ENCODE assay signal across 2 cellular contexts in the genomic region with DNA sequence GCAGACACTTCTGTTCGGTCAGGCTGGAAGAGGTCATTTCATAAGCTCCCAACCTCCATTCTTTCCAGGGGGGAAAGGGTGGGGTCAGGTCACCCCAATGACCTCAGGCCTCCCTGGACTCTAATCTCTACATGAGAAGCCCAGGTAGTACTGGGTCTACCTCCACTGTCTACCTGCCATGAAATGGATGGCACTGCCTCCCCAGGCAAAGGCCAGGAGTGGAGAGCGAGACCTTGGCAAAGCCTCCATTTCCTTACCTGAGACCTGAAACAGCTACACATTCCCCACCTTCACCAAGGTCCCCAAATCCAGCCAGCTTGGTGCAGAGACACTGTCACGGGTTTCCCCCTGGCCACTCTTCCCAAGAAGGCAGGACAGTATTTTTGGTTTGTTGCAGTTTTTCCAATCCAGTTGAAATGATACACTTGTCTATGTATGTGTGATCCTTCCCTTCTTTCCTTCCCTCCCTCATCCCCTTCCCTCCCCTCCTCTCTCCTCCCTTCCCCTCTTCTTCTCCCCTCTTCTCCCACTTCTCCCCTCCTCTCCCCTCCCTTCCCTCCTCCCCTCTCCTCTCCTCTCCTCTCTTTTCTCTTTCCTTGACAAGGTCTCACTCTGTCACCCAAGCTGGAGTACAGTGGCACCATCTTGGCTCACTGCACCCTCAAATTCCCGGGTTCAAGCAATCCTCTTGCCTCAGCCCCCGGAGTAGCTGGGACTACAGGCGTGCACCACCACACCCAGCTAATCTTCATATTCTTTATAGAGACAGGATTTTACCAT.
TF ChIP-seq lines count a peak whose summit lies in the region.

No MANE protein-coding gene starts in this region.

TF ChIP-seq in HEK293, 187 proteins besides CTCF, POLR2A, EP300 and RAD21:
- TF ChIP-seq, protein P1, sequence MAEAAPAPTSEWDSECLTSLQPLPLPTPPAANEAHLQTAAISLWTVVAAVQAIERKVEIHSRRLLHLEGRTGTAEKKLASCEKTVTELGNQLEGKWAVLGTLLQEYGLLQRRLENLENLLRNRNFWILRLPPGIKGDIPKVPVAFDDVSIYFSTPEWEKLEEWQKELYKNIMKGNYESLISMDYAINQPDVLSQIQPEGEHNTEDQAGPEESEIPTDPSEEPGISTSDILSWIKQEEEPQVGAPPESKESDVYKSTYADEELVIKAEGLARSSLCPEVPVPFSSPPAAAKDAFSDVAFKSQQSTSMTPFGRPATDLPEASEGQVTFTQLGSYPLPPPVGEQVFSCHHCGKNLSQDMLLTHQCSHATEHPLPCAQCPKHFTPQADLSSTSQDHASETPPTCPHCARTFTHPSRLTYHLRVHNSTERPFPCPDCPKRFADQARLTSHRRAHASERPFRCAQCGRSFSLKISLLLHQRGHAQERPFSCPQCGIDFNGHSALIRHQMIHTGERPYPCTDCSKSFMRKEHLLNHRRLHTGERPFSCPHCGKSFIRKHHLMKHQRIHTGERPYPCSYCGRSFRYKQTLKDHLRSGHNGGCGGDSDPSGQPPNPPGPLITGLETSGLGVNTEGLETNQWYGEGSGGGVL (tag by site-specific recombination; IDR thresholded peaks at IDR 0.05): peak; percentile 58
- no peak for TF ChIP-seq ZNF157 (tag by site-specific recombination; IDR thresholded peaks at IDR 0.05)
- TF ChIP-seq EGR2 (tag by site-specific recombination; IDR thresholded peaks at IDR 0.05; ENCODE audit: low read depth): no peak
- TF ChIP-seq ZNF366 (tag by site-specific recombination; conservative IDR thresholded peaks at IDR 0.05): peak; percentile 43; the same call in 1 of the 2 replicates
TF ChIP-seq in HEK293: peak in this region for 2.

TF ChIP-seq in GM12878, 131 proteins besides CTCF, POLR2A, EP300 and RAD21 (continued from another document):
- TF ChIP-seq IKZF2 (IDR thresholded peaks at IDR 0.05) (peak in 1 of 2 experiments; percentile 6; a peak in 1 of 4 replicates), NR2F1 (conservative IDR thresholded peaks at IDR 0.05) (peak; percentile 82; the same call in 1 of the 2 replicates), FOXM1 (IDR thresholded peaks at IDR 0.05; ENCODE audit: low read depth, low read length) (no peak), DPF2 (IDR thresholded peaks at IDR 0.05) (no peak; the same call in 1 of the 2 replicates), ETV6 (conservative IDR thresholded peaks at IDR 0.05 in 1 of 2, IDR thresholded peaks at IDR 0.05 in 1 of 2; ENCODE audit: borderline replicate concordance in 1 of 2, low read depth in 1 of 2) (no peak), RFX5 (IDR thresholded peaks at IDR 0.05; ENCODE audit: low read depth, low read length) (no peak), MTA3 (IDR thresholded peaks at IDR 0.05; ENCODE audit: borderline replicate concordance, low read length) (no peak), BHLHE40 (IDR thresholded peaks at IDR 0.05; ENCODE audit: borderline replicate concordance in 1 of 2, low read depth in 2 of 2, low read length in 1 of 2) (no peak), GATAD2B (conservative IDR thresholded peaks at IDR 0.05; ENCODE audit: low read depth) (peak; percentile 66; the same call in 1 of the 2 replicates), EED (IDR thresholded peaks at IDR 0.05; ENCODE audit: low read depth) (peak; percentile 25; the same call in 1 of the 2 replicates), ZSCAN29 (IDR thresholded peaks at IDR 0.05) (no peak), GABPA (IDR thresholded peaks at IDR 0.05; ENCODE audit: low read depth) (no peak)
- TF ChIP-seq, protein P2, sequence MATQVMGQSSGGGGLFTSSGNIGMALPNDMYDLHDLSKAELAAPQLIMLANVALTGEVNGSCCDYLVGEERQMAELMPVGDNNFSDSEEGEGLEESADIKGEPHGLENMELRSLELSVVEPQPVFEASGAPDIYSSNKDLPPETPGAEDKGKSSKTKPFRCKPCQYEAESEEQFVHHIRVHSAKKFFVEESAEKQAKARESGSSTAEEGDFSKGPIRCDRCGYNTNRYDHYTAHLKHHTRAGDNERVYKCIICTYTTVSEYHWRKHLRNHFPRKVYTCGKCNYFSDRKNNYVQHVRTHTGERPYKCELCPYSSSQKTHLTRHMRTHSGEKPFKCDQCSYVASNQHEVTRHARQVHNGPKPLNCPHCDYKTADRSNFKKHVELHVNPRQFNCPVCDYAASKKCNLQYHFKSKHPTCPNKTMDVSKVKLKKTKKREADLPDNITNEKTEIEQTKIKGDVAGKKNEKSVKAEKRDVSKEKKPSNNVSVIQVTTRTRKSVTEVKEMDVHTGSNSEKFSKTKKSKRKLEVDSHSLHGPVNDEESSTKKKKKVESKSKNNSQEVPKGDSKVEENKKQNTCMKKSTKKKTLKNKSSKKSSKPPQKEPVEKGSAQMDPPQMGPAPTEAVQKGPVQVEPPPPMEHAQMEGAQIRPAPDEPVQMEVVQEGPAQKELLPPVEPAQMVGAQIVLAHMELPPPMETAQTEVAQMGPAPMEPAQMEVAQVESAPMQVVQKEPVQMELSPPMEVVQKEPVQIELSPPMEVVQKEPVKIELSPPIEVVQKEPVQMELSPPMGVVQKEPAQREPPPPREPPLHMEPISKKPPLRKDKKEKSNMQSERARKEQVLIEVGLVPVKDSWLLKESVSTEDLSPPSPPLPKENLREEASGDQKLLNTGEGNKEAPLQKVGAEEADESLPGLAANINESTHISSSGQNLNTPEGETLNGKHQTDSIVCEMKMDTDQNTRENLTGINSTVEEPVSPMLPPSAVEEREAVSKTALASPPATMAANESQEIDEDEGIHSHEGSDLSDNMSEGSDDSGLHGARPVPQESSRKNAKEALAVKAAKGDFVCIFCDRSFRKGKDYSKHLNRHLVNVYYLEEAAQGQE (IDR thresholded peaks at IDR 0.05; ENCODE audit: low read depth, low read length): no peak
- TF ChIP-seq, protein P3, sequence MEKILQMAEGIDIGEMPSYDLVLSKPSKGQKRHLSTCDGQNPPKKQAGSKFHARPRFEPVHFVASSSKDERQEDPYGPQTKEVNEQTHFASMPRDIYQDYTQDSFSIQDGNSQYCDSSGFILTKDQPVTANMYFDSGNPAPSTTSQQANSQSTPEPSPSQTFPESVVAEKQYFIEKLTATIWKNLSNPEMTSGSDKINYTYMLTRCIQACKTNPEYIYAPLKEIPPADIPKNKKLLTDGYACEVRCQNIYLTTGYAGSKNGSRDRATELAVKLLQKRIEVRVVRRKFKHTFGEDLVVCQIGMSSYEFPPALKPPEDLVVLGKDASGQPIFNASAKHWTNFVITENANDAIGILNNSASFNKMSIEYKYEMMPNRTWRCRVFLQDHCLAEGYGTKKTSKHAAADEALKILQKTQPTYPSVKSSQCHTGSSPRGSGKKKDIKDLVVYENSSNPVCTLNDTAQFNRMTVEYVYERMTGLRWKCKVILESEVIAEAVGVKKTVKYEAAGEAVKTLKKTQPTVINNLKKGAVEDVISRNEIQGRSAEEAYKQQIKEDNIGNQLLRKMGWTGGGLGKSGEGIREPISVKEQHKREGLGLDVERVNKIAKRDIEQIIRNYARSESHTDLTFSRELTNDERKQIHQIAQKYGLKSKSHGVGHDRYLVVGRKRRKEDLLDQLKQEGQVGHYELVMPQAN (conservative IDR thresholded peaks at IDR 0.05): 0 out of 2 replicates have a peak, but pooled peaks have one; percentile 52
